In the genomic region with DNA sequence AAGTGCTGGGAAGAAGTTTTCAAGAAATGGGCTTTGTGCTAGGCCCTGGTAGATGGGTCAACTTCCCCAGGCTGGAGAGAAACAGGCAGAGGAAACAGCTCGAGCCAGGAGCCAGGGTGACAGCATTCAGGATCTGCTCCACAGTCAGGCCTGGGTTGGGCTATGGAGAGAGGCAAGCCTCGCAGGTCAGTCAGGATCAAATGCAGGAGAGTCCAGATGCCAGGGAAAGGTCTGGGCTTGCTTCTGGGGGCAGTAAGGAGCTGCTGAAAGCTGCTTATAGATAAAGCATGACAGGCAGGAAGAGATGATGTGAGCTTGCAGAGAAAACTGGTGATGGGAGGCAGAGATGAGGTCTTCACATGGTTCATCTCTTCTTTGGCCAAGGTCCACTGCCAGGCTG, we compare ENCODE assay signal across 13 cellular contexts. TPM values are rescaled to one million over a fixed set of nuclear protein-coding genes. Genes with fewer than 3 reads are reported as not detected.
A peak's percentile ranks its signal among the peaks of the same experiment; 100 is the strongest.
DNase-seq lines count a peak whose midpoint lies in the region; ATAC-seq and TF ChIP-seq lines count a peak whose summit lies in the region.
"Had no signal": no experiment of that assay in that cellular context is flagged by ENCODE, and none has a peak within 500 bp of the region (broad histone marks: within the 10 kb centered on the region; RNA-seq: fewer than 3 reads in every experiment).

No MANE protein-coding gene starts in this region.

- no peak for DNase-seq in stimulated activated naive CD8-positive, alpha-beta T cell treated with anti-CD3 and anti-CD28 coated beads, Interleukin-15, Interleukin-2, amounts not matched to agents 100 U/mL and 50 U/mL, for 24 hours
- DNase-seq in activated CD4-positive, alpha-beta memory T cell treated with anti-CD3 and anti-CD28 coated beads for 36 hours: no peak
- DNase-seq in islet precursor cell (peak; percentile 57), NCI-H1105 (lab: John Stamatoyannopoulos, UW) (no peak), foreskin fibroblast (no peak), DMS153 treated with DMSO at 0.1 percent for 48 hours (lab: John Stamatoyannopoulos, UW; ENCODE audit: unreplicated experiment) (no peak), RWPE1 (ENCODE audit: low spot score) (no peak)
- DNase-seq: central memory CD4-positive, alpha-beta T cell; DMS79; NCI-H1092; stimulated activated CD4-positive, alpha-beta T cell treated with anti-CD3 and anti-CD28 coated beads, Interleukin-15, amount 100 ng/mL, for 24 hours had no signal

- POLR2A ChIA-PET in activated CD4-positive, alpha-beta memory T cell treated with anti-CD3 and anti-CD28 coated beads for 36 hours (lab: Charles Lee): interaction anchor here (0.8 to 5.1 kb wide), 2 partner anchors 9 to 11 kb away, joined by 3 to 40 read pairs; a partner anchor contains a TSS
- POLR2A ChIA-PET in RWPE1 (lab: Yijun Ruan, JAX; ENCODE audit: low non-redundant PET): no interaction called here

- no peak for ATAC-seq in stimulated activated naive CD8-positive, alpha-beta T cell treated with anti-CD3 and anti-CD28 coated beads, Interleukin-15, Interleukin-2, amounts not matched to agents 100 U/mL and 50 U/mL, for 24 hours

- no peaks in the 10 kb centered on the region for H3K9me3 Mint-ChIP-seq in stimulated activated naive CD8-positive, alpha-beta T cell treated with anti-CD3 and anti-CD28 coated beads, Interleukin-15, Interleukin-2, amounts not matched to agents 100 ng/mL and 50 ng/mL, for 24 hours
- H3K9me3 Mint-ChIP-seq in activated CD4-positive, alpha-beta memory T cell treated with anti-CD3 and anti-CD28 coated beads for 36 hours: no peaks in the 10 kb centered on the region

- H3K4me3 Mint-ChIP-seq in stimulated activated naive CD8-positive, alpha-beta T cell treated with anti-CD3 and anti-CD28 coated beads, Interleukin-15, Interleukin-2, amounts not matched to agents 100 ng/mL and 50 ng/mL, for 24 hours: peak overlapping the region; percentile 9
- no peak overlapping the region for H3K4me3 Mint-ChIP-seq in activated CD4-positive, alpha-beta memory T cell treated with anti-CD3 and anti-CD28 coated beads for 36 hours

- CTCF ChIA-PET in activated CD4-positive, alpha-beta memory T cell treated with anti-CD3 and anti-CD28 coated beads for 36 hours (lab: Charles Lee): interaction anchor here (0.7 to 1.0 kb wide), 2 partner anchors 37 to 106 kb away, joined by 3 read pairs; no protein-coding TSS in a partner anchor
- CTCF ChIA-PET in RWPE1 (lab: Yijun Ruan, JAX): no interaction called here

- H3K36me3 Mint-ChIP-seq in stimulated activated naive CD8-positive, alpha-beta T cell treated with anti-CD3 and anti-CD28 coated beads, Interleukin-15, Interleukin-2, amounts not matched to agents 100 ng/mL and 50 ng/mL, for 24 hours (ENCODE audit: low read depth): no peaks in the 10 kb centered on the region
- H3K36me3 Mint-ChIP-seq in activated CD4-positive, alpha-beta memory T cell treated with anti-CD3 and anti-CD28 coated beads for 36 hours: no peaks in the 10 kb centered on the region

- H3K27ac Mint-ChIP-seq in stimulated activated naive CD8-positive, alpha-beta T cell treated with anti-CD3 and anti-CD28 coated beads, Interleukin-15, Interleukin-2, amounts not matched to agents 100 ng/mL and 50 ng/mL, for 24 hours: peak overlapping the region; percentile 83
- H3K27ac Mint-ChIP-seq in activated CD4-positive, alpha-beta memory T cell treated with anti-CD3 and anti-CD28 coated beads for 36 hours: peak overlapping the region; percentile 50

- TF ChIP-seq CTCF in foreskin fibroblast (IDR thresholded peaks at IDR 0.05; ENCODE audit: low read depth, low read length) (no peak), RWPE1 (conservative IDR thresholded peaks at IDR 0.05; ENCODE audit: low read depth) (no peak)

- H3K27ac ChIP-seq in RWPE1: no peak overlapping the region
- H3K27ac ChIP-seq: suprapubic skin had no signal

- intact Hi-C loops in activated CD4-positive, alpha-beta memory T cell treated with anti-CD3 and anti-CD28 coated beads for 36 hours (cut with micrococcal nuclease): no loop called here

- no peak overlapping the region for H3K4me3 ChIP-seq in foreskin fibroblast (ENCODE audit: low read depth in 1 of 2, low read length in 2 of 2)
- H3K4me3 ChIP-seq: suprapubic skin had no signal

- H3K4me1 Mint-ChIP-seq in stimulated activated naive CD8-positive, alpha-beta T cell treated with anti-CD3 and anti-CD28 coated beads, Interleukin-15, Interleukin-2, amounts not matched to agents 100 ng/mL and 50 ng/mL, for 24 hours (ENCODE audit: low read depth): peaks cover 61% of the 10 kb centered on the region
- H3K4me1 Mint-ChIP-seq in activated CD4-positive, alpha-beta memory T cell treated with anti-CD3 and anti-CD28 coated beads for 36 hours (ENCODE audit: low read depth): peaks cover 55% of the 10 kb centered on the region

- H3K27me3 Mint-ChIP-seq in stimulated activated naive CD8-positive, alpha-beta T cell treated with anti-CD3 and anti-CD28 coated beads, Interleukin-15, Interleukin-2, amounts not matched to agents 100 ng/mL and 50 ng/mL, for 24 hours: no peaks in the 10 kb centered on the region
- no peaks in the 10 kb centered on the region for H3K27me3 Mint-ChIP-seq in activated CD4-positive, alpha-beta memory T cell treated with anti-CD3 and anti-CD28 coated beads for 36 hours

RNA-seq across cellular contexts. Expression of a gene that starts 10.9 kb away (rescaled TPM):
- total RNA-seq in activated CD4-positive, alpha-beta memory T cell treated with anti-CD3 and anti-CD28 coated beads for 36 hours: 10 to 100 TPM; 46.1 to 48.9 TPM
